ENCODE assay signal across 8 cellular contexts in genomic region chr9:127418037-127418471, GRCh38. TPM values are rescaled to one million over a fixed set of nuclear protein-coding genes. Genes with fewer than 3 reads are reported as not detected.
DNase-seq lines count a peak whose midpoint lies in the region; ATAC-seq and TF ChIP-seq lines count a peak whose summit lies in the region.

No MANE protein-coding gene starts in this region.

- no peaks in the 10 kb centered on the region for H3K27me3 Mint-ChIP-seq in effector memory CD8-positive, alpha-beta T cell

- H3K4me3 Mint-ChIP-seq in effector memory CD8-positive, alpha-beta T cell, result no peak overlapping the region

- peaks cover 2% of the 10 kb centered on the region for H3K36me3 Mint-ChIP-seq in effector memory CD8-positive, alpha-beta T cell (ENCODE audit: insufficient read depth)

- peak; percentile 91 for ATAC-seq in effector memory CD8-positive, alpha-beta T cell (replicated peaks)
- ATAC-seq in HG02588 (IDR thresholded peaks at IDR 0.05; ENCODE audit: unreplicated experiment), result no peak

- TF ChIP-seq CTCF in retinal pigment epithelial cell (conservative IDR thresholded peaks at IDR 0.05; ENCODE audit: low read depth, low read length), result peak; percentile 44

- H3K4me3 ChIP-seq in retinal pigment epithelial cell (ENCODE audit: low read length), result no peak overlapping the region

- peaks cover 10 to 16% of the 10 kb centered on the region in 2 donors for H3K4me1 Mint-ChIP-seq in effector memory CD8-positive, alpha-beta T cell (ENCODE audit: low read depth in 2 of 2)

- H3K27ac Mint-ChIP-seq in effector memory CD8-positive, alpha-beta T cell, result no peak overlapping the region

- peak; percentile 78 for DNase-seq in activated effector memory CD4-positive, alpha-beta T cell treated with anti-CD3 and anti-CD28 coated beads, Interleukin-2, amount 50 U/mL, for 16 hours
- DNase-seq in activated effector memory CD4-positive, alpha-beta T cell treated with Interleukin-2 at 50 U/mL for 16 hours, result no peak
- DNase-seq in SW480 (ENCODE audit: low spot score) (peak; percentile 51), retinal pigment epithelial cell (ENCODE audit: low read depth) (no peak), OCI-M2 (lab: John Stamatoyannopoulos, UW; ENCODE audit: unreplicated experiment) (no peak), mucosa of gallbladder (ENCODE audit: low spot score) (no peak)
- peak; percentile 11 to 37 (median 28) for DNase-seq in effector memory CD8-positive, alpha-beta T cell

- no peaks in the 10 kb centered on the region for H3K9me3 Mint-ChIP-seq in effector memory CD8-positive, alpha-beta T cell

RNA-seq across cellular contexts. Expression of gene ZNF79, which starts 6.1 kb away (rescaled TPM):
- total RNA-seq in mucosa of gallbladder, result 7.6 TPM

RNA-seq across cellular contexts. Expression of gene SLC2A8, which starts 21.1 kb away (rescaled TPM):
- total RNA-seq in mucosa of gallbladder, result 25.0 TPM

RNA-seq across cellular contexts. Expression of gene RPL12, which starts 33.2 kb away (rescaled TPM):
- total RNA-seq in mucosa of gallbladder, result 764 TPM

RNA-seq across cellular contexts. Expression of gene LRSAM1, which starts 33.3 kb away (rescaled TPM):
- total RNA-seq in mucosa of gallbladder, result 30.1 TPM

Comparison
In these comparisons a context has a peak if more than half of its experiments do, and no peak if none do; other contexts are left out.
1. DNase-seq: peak in activated effector memory CD4-positive, alpha-beta T cell treated with anti-CD3 and anti-CD28 coated beads, Interleukin-2, amount 50 U/mL, for 16 hours (single experiment), SW480 (single experiment) and effector memory CD8-positive, alpha-beta T cell (3 of 3); none in activated effector memory CD4-positive, alpha-beta T cell treated with Interleukin-2 at 50 U/mL for 16 hours (single experiment), retinal pigment epithelial cell (single experiment), OCI-M2 (single experiment) and mucosa of gallbladder (single experiment).